ENCODE assay signal across 28 cellular contexts in the genomic region with DNA sequence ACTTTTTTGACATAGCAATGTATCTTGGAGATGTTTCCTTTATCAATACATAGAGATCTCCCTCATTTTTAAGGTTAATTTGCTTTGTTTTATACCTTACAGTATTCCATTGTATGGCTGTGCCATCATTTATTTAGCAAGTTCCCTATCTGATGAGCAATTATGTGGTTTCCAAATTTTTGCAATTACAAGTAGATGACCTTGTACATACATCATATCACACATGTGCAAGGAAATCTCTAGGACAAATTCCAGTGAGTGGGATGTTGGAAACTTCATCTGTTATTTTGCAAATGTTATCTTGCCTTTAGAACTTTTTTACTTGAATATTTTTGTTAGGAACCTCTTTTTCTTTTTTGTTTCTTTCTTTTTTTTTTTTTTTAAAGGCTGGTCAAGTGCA. TPM values are rescaled to one million over a fixed set of nuclear protein-coding genes. Genes with fewer than 3 reads are reported as not detected.
A peak's percentile ranks its signal among the peaks of the same experiment; 100 is the strongest.
DNase-seq lines count a peak whose midpoint lies in the region; ATAC-seq and TF ChIP-seq lines count a peak whose summit lies in the region.
"Had no signal": no experiment of that assay in that cellular context is flagged by ENCODE, and none has a peak within 500 bp of the region (broad histone marks: within the 10 kb centered on the region; RNA-seq: fewer than 3 reads in every experiment).

No MANE protein-coding gene starts in this region.

- peaks cover 0 to 33% (median 0%) of the 10 kb centered on the region in 12 donors for H3K4me1 ChIP-seq in heart left ventricle
- H3K4me1 ChIP-seq: A549, parathyroid adenoma, right atrium auricular region, testis had no signal

- H3K4me3 Mint-ChIP-seq in activated T-helper 2 cell treated with anti-CD3 and anti-CD28 coated beads, Interferon-gamma antibody, Interleukin-2, Interleukin-4, amounts not matched to agents 10 μg/mL and 5 μg/mL and 100 μg/mL, durations not matched to agents 14 hours and 24 hours and 36 hours (ENCODE audit: low read depth), result no peak overlapping the region
- H3K4me3 Mint-ChIP-seq: activated naive CD8-positive, alpha-beta T cell treated with anti-CD3 and anti-CD28 coated beads for 36 hours; endodermal cell; WTC11 had no signal

- H3K27me3 ChIP-seq in heart left ventricle, result no peaks in the 10 kb centered on the region
- H3K27me3 ChIP-seq: brain microvascular endothelial cell, esophagus muscularis mucosa, MG63, right atrium auricular region, testis had no signal

- H3K27ac Mint-ChIP-seq in activated T-helper 2 cell treated with anti-CD3 and anti-CD28 coated beads, Interferon-gamma antibody, Interleukin-2, Interleukin-4, amounts not matched to agents 10 μg/mL and 5 μg/mL and 100 μg/mL, durations not matched to agents 14 hours and 24 hours and 36 hours, result no peak overlapping the region
- H3K27ac Mint-ChIP-seq: activated naive CD8-positive, alpha-beta T cell treated with anti-CD3 and anti-CD28 coated beads for 36 hours; endodermal cell; WTC11 had no signal

- no peaks in the 10 kb centered on the region for H3K36me3 Mint-ChIP-seq in activated T-helper 2 cell treated with anti-CD3 and anti-CD28 coated beads, Interferon-gamma antibody, Interleukin-2, Interleukin-4, amounts not matched to agents 10 μg/mL and 5 μg/mL and 100 μg/mL, durations not matched to agents 14 hours and 24 hours and 36 hours (ENCODE audit: low read depth)
- H3K36me3 Mint-ChIP-seq: activated naive CD8-positive, alpha-beta T cell treated with anti-CD3 and anti-CD28 coated beads for 36 hours; WTC11 had no signal

- H3K4me1 Mint-ChIP-seq in activated T-helper 2 cell treated with anti-CD3 and anti-CD28 coated beads, Interferon-gamma antibody, Interleukin-2, Interleukin-4, amounts not matched to agents 10 μg/mL and 5 μg/mL and 100 μg/mL, durations not matched to agents 14 hours and 24 hours and 36 hours (ENCODE audit: low read depth), result peaks cover 27% of the 10 kb centered on the region
- H3K4me1 Mint-ChIP-seq: endodermal cell, WTC11 had no signal

- DNase-seq in heart left ventricle, result no peak
- DNase-seq in Right ventricle myocardium inferior (ENCODE audit: missing footprints), result no peak
- peak; percentile 44 for DNase-seq in HS-5 (ENCODE audit: low read depth)
- peak; percentile 82 for DNase-seq in fibroblast of mammary gland (ENCODE audit: low read depth)
- peak; percentile 8 for DNase-seq in skeletal muscle cell (ENCODE audit: low read depth)
- no peak for DNase-seq in occipital lobe (lab: John Stamatoyannopoulos, UW)
- no peak for DNase-seq in activated T-helper 2 cell treated with anti-CD3 and anti-CD28 coated beads, Interferon-gamma antibody, Interleukin-2, Interleukin-4, amounts not matched to agents 10 μg/mL and 5 μg/mL and 100 μg/mL, durations not matched to agents 14 hours and 24 hours and 36 hours (ENCODE audit: low spot score)
- DNase-seq: activated naive CD8-positive, alpha-beta T cell treated with anti-CD3 and anti-CD28 coated beads for 36 hours; brain microvascular endothelial cell; cortex of kidney; endodermal cell; KBM-7; left colon; mesendoderm; MG63; naive B cell; NCI-H146; NCI-H524; stimulated activated naive CD4-positive, alpha-beta T cell treated with Interleukin-2 at 50 U/mL for 16 hours; testis had no signal

- H3K4me3 ChIP-seq in heart left ventricle (no peak overlapping the region), fibroblast of mammary gland (ENCODE audit: control insufficient read depth, low read depth, low read length) (no peak overlapping the region), skeletal muscle cell (ENCODE audit: low read depth, low read length) (no peak overlapping the region)
- H3K4me3 ChIP-seq: A549, esophagus muscularis mucosa, MG63, right atrium auricular region, testis had no signal

- no peak for TF ChIP-seq CTCF in heart left ventricle (IDR thresholded peaks at IDR 0.05)
- TF ChIP-seq CTCF in fibroblast of mammary gland (conservative IDR thresholded peaks at IDR 0.05; ENCODE audit: control insufficient read depth, insufficient read depth, low read depth, low read length), result no peak

- peak overlapping the region in 7 of 12 donors; percentile 1 to 82 (median 74) for H3K27ac ChIP-seq in heart left ventricle
- H3K27ac ChIP-seq: A549, brain microvascular endothelial cell, C4-2B, parathyroid adenoma had no signal

- no peaks in the 10 kb centered on the region for H3K9me3 ChIP-seq in heart left ventricle
- H3K9me3 ChIP-seq: A549, esophagus muscularis mucosa, MG63, right atrium auricular region, testis had no signal

- intact Hi-C loops in heart left ventricle (cut with DNase I), result no loop called here
- intact Hi-C loops in Right ventricle myocardium inferior (cut with DNase I), result no loop called here
- intact Hi-C loops in activated T-helper 2 cell treated with anti-CD3 and anti-CD28 coated beads, Interferon-gamma antibody, Interleukin-2, Interleukin-4, amounts not matched to agents 10 μg/mL and 5 μg/mL and 100 μg/mL, durations not matched to agents 14 hours and 24 hours and 36 hours (cut with micrococcal nuclease), result no loop called here

- H3K9me3 Mint-ChIP-seq in activated T-helper 2 cell treated with anti-CD3 and anti-CD28 coated beads, Interferon-gamma antibody, Interleukin-2, Interleukin-4, amounts not matched to agents 10 μg/mL and 5 μg/mL and 100 μg/mL, durations not matched to agents 14 hours and 24 hours and 36 hours, result no peaks in the 10 kb centered on the region

- TF ChIP-seq POLR2A in heart left ventricle (IDR thresholded peaks at IDR 0.05), result no peak

- ATAC-seq in heart left ventricle, result peak in 1 of 4 donors; percentile 46
- no peak for ATAC-seq in Right ventricle myocardium inferior
- no peak for ATAC-seq in GM21381 (IDR thresholded peaks at IDR 0.05; ENCODE audit: unreplicated experiment)
- ATAC-seq: A549, left colon, Panc1, WTC11 had no signal

- H3K27me3 Mint-ChIP-seq in activated T-helper 2 cell treated with anti-CD3 and anti-CD28 coated beads, Interferon-gamma antibody, Interleukin-2, Interleukin-4, amounts not matched to agents 10 μg/mL and 5 μg/mL and 100 μg/mL, durations not matched to agents 14 hours and 24 hours and 36 hours (ENCODE audit: low read depth), result no peaks in the 10 kb centered on the region
- H3K27me3 Mint-ChIP-seq: naive B cell had no signal

- H3K36me3 ChIP-seq in heart left ventricle, result peaks cover 0 to 12% (median 0%) of the 10 kb centered on the region in 9 donors
- H3K36me3 ChIP-seq: brain microvascular endothelial cell, right atrium auricular region had no signal

RNA-seq across cellular contexts. Expression of a gene that starts 49.7 kb away (rescaled TPM):
- total RNA-seq in heart left ventricle (10 to 100 TPM in 2 of 9 donors, 1 to 10 TPM in 7; 3.7 to 40.7 (median 4.3) TPM), Right ventricle myocardium inferior (6.2 TPM), occipital lobe (1.1 TPM)
- 1 to 10 TPM; 2.9 to 3.9 TPM for polyA plus RNA-seq in heart left ventricle
- 3.0 and 3.4 TPM in 2 replicates for total RNA-seq in activated T-helper 2 cell treated with anti-CD3 and anti-CD28 coated beads, Interferon-gamma antibody, Interleukin-2, Interleukin-4, amounts not matched to agents 10 μg/mL and 5 μg/mL and 100 μg/mL, durations not matched to agents 14 hours and 24 hours and 36 hours

Comparison
In these comparisons a context has a peak if more than half of its experiments do, and no peak if none do; other contexts are left out.
1. DNase-seq: peak in HS-5 (single experiment), fibroblast of mammary gland (single experiment) and skeletal muscle cell (single experiment); none in heart left ventricle (0 of 5), Right ventricle myocardium inferior (single experiment), occipital lobe (single experiment) and activated T-helper 2 cell treated with anti-CD3 and anti-CD28 coated beads, Interferon-gamma antibody, Interleukin-2, Interleukin-4, amounts not matched to agents 10 μg/mL and 5 μg/mL and 100 μg/mL, durations not matched to agents 14 hours and 24 hours and 36 hours (single experiment).